ENCODE assay signal across 8 cellular contexts in the genomic region with DNA sequence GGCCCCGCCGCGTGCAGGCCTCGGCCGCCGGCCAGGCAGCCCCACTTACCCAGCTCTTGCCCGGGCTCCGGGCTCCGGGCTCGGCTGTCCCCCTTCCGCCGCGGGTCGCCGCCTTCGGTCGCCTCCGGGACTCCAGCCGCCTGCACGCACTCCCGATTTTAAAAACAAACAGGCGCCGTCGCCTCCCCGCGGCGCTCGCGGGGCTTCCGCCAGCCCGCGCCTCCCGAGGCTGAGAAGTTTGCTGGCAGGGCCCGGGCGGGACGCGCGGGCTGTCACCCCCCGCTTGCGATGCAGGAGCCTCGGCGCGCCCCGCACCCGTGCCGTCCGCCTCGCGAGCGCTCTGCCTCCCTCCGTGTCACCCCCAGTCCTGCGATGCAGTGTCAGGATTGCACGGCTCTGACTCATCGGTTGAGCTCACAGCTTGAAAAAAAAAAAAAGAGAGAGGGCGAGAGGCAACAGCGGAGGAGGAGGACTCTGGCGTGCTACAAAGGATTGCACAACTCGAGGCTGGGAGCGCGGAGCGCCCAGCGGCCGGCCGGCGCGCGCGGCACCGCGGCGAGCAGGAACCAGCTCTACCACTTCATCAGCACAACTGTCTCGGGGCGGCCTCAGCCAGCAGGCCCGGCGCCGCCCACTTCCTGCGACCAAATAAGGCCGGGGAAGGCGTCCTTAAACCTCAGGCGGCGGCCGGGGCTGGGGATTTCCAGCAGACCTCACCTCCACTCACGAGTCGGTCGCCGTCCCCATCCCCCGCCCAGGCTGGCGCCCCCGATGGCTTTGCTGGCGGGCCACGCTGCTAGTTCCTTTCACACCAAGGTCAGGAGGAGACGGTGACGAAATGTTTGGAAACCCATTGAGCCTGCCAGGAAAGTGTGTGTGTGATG. TPM values are rescaled to one million over a fixed set of nuclear protein-coding genes. Genes with fewer than 3 reads are reported as not detected.
DNase-seq lines count a peak whose midpoint lies in the region; ATAC-seq lines count a peak whose summit lies in the region.

No MANE protein-coding gene starts in this region.

- H3K27ac Mint-ChIP-seq in naive thymus-derived CD8-positive, alpha-beta T cell: peak overlapping the region; percentile 95 to 99 (median 98)
- H3K27ac Mint-ChIP-seq in stimulated activated memory B cell treated with anti-CD40 and anti-IgM and Interleukin-4, amounts not matched to agents 10 μg/mL and 1 μg/mL and 100 μg/mL, for 72 hours: peak overlapping the region; percentile 86

- H3K4me1 Mint-ChIP-seq in naive thymus-derived CD8-positive, alpha-beta T cell: peaks cover 50 to 84% (median 80%) of the 10 kb centered on the region in 4 donors
- peaks cover 83% of the 10 kb centered on the region for H3K4me1 Mint-ChIP-seq in stimulated activated memory B cell treated with anti-CD40 and anti-IgM and Interleukin-4, amounts not matched to agents 10 μg/mL and 1 μg/mL and 100 μg/mL, for 72 hours

- H3K36me3 Mint-ChIP-seq in naive thymus-derived CD8-positive, alpha-beta T cell: no peaks in the 10 kb centered on the region
- peaks cover 11% of the 10 kb centered on the region for H3K36me3 Mint-ChIP-seq in stimulated activated memory B cell treated with anti-CD40 and anti-IgM and Interleukin-4, amounts not matched to agents 10 μg/mL and 1 μg/mL and 100 μg/mL, for 72 hours

- peak overlapping the region; percentile 82 to 92 (median 90) for H3K4me3 Mint-ChIP-seq in naive thymus-derived CD8-positive, alpha-beta T cell
- H3K4me3 Mint-ChIP-seq in stimulated activated memory B cell treated with anti-CD40 and anti-IgM and Interleukin-4, amounts not matched to agents 10 μg/mL and 1 μg/mL and 100 μg/mL, for 72 hours: peak overlapping the region; percentile 88

- no peaks in the 10 kb centered on the region for H3K27me3 Mint-ChIP-seq in naive thymus-derived CD8-positive, alpha-beta T cell
- H3K27me3 Mint-ChIP-seq in stimulated activated memory B cell treated with anti-CD40 and anti-IgM and Interleukin-4, amounts not matched to agents 10 μg/mL and 1 μg/mL and 100 μg/mL, for 72 hours: no peaks in the 10 kb centered on the region

- ATAC-seq in naive thymus-derived CD8-positive, alpha-beta T cell: peak; percentile 80 to 85
- ATAC-seq in stimulated activated memory B cell treated with anti-CD40 and anti-IgM and Interleukin-4, amounts not matched to agents 10 μg/mL and 1 μg/mL and 100 μg/mL, for 72 hours: peak; percentile 84

- POLR2A ChIA-PET in naive thymus-derived CD8-positive, alpha-beta T cell (lab: Charles Lee): interaction anchor here (0.6 to 14.3 kb wide), 23 partner anchors 9 to 1114 kb away, joined by 3 to 387 read pairs (median 10); partner anchors contain the start of genes ACOT6, NUMB, PNMA1 and PTGR2

- DNase-seq in ELR (ENCODE audit: low read depth): peak; percentile 100
- peak; percentile 76 for DNase-seq in GOT3 (lab: John Stamatoyannopoulos, UW)
- DNase-seq in LHCN-M2 (ENCODE audit: low read depth): peak; percentile 99
- peak; percentile 98 for DNase-seq in RKO (ENCODE audit: low spot score)
- peak; percentile 90 to 95 for DNase-seq in activated T-helper 1 cell treated with anti-CD3 and anti-CD28 coated beads, Interleukin-2, amount 50 U/mL, for 16 hours (ENCODE audit: low read depth in 1 of 2, low spot score in 1 of 2)
- peak; percentile 99 for DNase-seq in fibroblast of gingiva (ENCODE audit: low read depth)
- DNase-seq in naive thymus-derived CD8-positive, alpha-beta T cell: peak; percentile 94 to 98 (median 96)

- no peaks in the 10 kb centered on the region for H3K9me3 Mint-ChIP-seq in naive thymus-derived CD8-positive, alpha-beta T cell
- no peaks in the 10 kb centered on the region for H3K9me3 Mint-ChIP-seq in stimulated activated memory B cell treated with anti-CD40 and anti-IgM and Interleukin-4, amounts not matched to agents 10 μg/mL and 1 μg/mL and 100 μg/mL, for 72 hours

RNA-seq across cellular contexts. Expression of gene PNMA1, which starts 45.8 kb away (rescaled TPM):
- 19.2 and 22.0 TPM in 2 replicates for total RNA-seq in LHCN-M2 (2014; rRNA removed)
- 64.2 TPM for polyA plus RNA-seq in LHCN-M2 (2012)
- total RNA-seq in naive thymus-derived CD8-positive, alpha-beta T cell: 10 to 100 TPM; 40.0 to 43.4 TPM
- 10 to 100 TPM; 31.6 to 37.2 (median 37.2) TPM for polyA plus RNA-seq in naive thymus-derived CD8-positive, alpha-beta T cell

Comparison
In these comparisons a context has a peak if more than half of its experiments do, and no peak if none do; other contexts are left out.
1. Peak in every context shown above with its lines: DNase-seq and ATAC-seq.